8 cellular contexts compared by ENCODE assay signal in the genomic region with DNA sequence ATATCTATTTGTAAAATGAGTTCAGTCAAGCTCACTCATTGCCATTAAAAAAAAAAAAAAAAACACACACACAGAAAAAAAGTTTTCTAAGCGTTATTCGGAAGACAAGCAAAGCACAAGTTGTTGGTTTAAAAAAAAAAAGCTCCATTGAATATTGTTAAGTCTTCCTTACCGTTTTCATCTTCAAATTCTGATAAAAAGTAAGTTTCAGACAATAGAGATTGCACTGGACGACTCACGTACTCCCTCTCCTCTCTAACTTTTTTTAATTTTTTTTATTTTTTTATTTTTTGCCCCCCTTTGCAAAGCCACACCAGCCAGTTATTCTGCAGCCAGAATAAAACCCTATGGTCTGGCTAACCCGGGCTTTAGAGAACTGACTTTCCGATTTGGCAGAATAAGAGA. TPM values are rescaled to one million over a fixed set of nuclear protein-coding genes. Genes with fewer than 3 reads are reported as not detected.
DNase-seq lines count a peak whose midpoint lies in the region; ATAC-seq and TF ChIP-seq lines count a peak whose summit lies in the region.

No MANE protein-coding gene starts in this region.

- no peak for TF ChIP-seq POLR2A in stomach (IDR thresholded peaks at IDR 0.05)

- intact Hi-C loops in stomach (cut with DNase I; ENCODE audit: low total_unique reads) = loop anchor here (5.0 to 10.0 kb wide), 3 partner anchors 376 to 846 kb away; no protein-coding TSS in a partner anchor

- H3K36me3 ChIP-seq in DOHH2 (ENCODE audit: control insufficient read depth, low read length) (no peaks in the 10 kb centered on the region), stomach (no peaks in the 10 kb centered on the region)

- H3K9me3 ChIP-seq in DOHH2 (ENCODE audit: control insufficient read depth, insufficient read depth, low read length) (no peaks in the 10 kb centered on the region), T-helper 17 cell (ENCODE audit: control insufficient read depth, low read length, poor library complexity, severe bottlenecking) (no peaks in the 10 kb centered on the region), stomach (no peaks in the 10 kb centered on the region)

- TF ChIP-seq CTCF in DOHH2 (IDR thresholded peaks at IDR 0.05; ENCODE audit: low read depth, low read length, poor library complexity, severe bottlenecking) = no peak
- TF ChIP-seq CTCF in HFF-Myc (IDR thresholded peaks at IDR 0.05; ENCODE audit: low read depth, low read length, missing control alignments) = no peak
- TF ChIP-seq CTCF in stomach (IDR thresholded peaks at IDR 0.05) = no peak

- H3K27ac ChIP-seq in DOHH2 (ENCODE audit: low read depth, low read length) (no peak overlapping the region), stomach (peak overlapping the region; percentile 73 to 93 (median 87))

- H3K4me1 ChIP-seq in DOHH2 (ENCODE audit: control insufficient read depth, low read length) (peaks cover 30% of the 10 kb centered on the region), stomach (peaks cover 8 to 35% (median 24%) of the 10 kb centered on the region in 4 donors)

- peak overlapping the region; percentile 98 for H3K4me3 Mint-ChIP-seq in T-helper 17 cell

- no peaks in the 10 kb centered on the region for H3K27me3 Mint-ChIP-seq in T-helper 17 cell

- no peak for ATAC-seq in T-helper 17 cell

- no peaks in the 10 kb centered on the region for H3K36me3 Mint-ChIP-seq in T-helper 17 cell (ENCODE audit: low read depth)

- peak overlapping the region; percentile 71 for H3K4me3 ChIP-seq in DOHH2 (ENCODE audit: low read length)
- H3K4me3 ChIP-seq in HFF-Myc (replicated peaks; ENCODE audit: low read depth, low read length) = peak overlapping the region; percentile 68
- peak overlapping the region; percentile 36 for H3K4me3 ChIP-seq in iPS-11a (ENCODE audit: low read depth, low read length)
- H3K4me3 ChIP-seq in stomach = peak overlapping the region; percentile 49 to 62 (median 59)

- 0 to 1% (median 1%) methylated on average over 7 of the region's 7 CpGs for WGBS in stomach, 5 donors

- DNase-seq in HFF-Myc (ENCODE audit: extremely low read depth, low read depth) (no peak), T-helper 17 cell (no peak), stomach (no peak), NCI-H187 treated with DMSO at 0.1 percent for 48 hours (lab: John Stamatoyannopoulos, UW) (no peak), GDM1 (lab: John Stamatoyannopoulos, UW) (no peak)
- no peak for DNase-seq in activated CD4-positive, alpha-beta T cell treated with anti-CD3 and anti-CD28 coated beads, Interleukin-2, amount 50 U/mL, for 1 hour

- peak overlapping the region; percentile 93 for H3K27ac Mint-ChIP-seq in T-helper 17 cell

- H3K9me2 ChIP-seq in DOHH2 (replicated peaks; ENCODE audit: control insufficient read depth, low read length) = no peaks in the 10 kb centered on the region

- TF ChIP-seq EP300 in stomach (IDR thresholded peaks at IDR 0.05) = no peak

- H3K4me1 Mint-ChIP-seq in T-helper 17 cell = peaks cover 17% of the 10 kb centered on the region

- H3K4me2 ChIP-seq in DOHH2 (ENCODE audit: low read length) = peak overlapping the region; percentile 86

- H3K79me2 ChIP-seq in DOHH2 (ENCODE audit: control insufficient read depth, low read length) = no peaks in the 10 kb centered on the region

- H3F3A ChIP-seq in DOHH2 (ENCODE audit: control insufficient read depth, insufficient read depth) = no peaks in the 10 kb centered on the region

- H4K20me1 ChIP-seq in DOHH2 (ENCODE audit: control insufficient read depth, insufficient read depth, low read depth, low read length) = no peaks in the 10 kb centered on the region

- H3K27me3 ChIP-seq in DOHH2 (ENCODE audit: control insufficient read depth, low read length) (peaks cover 48% of the 10 kb centered on the region), stomach (no peaks in the 10 kb centered on the region)

RNA-seq across cellular contexts. Expression of gene ADAMTS6, which starts 0.5 kb away (rescaled TPM):
- 1 to 10 TPM; 1.4 to 2.4 TPM for total RNA-seq in T-helper 17 cell
- total RNA-seq in stomach = 10 to 100 TPM in 2 of 5 donors, 1 to 10 TPM in 1, under 1 TPM in 1, not detected in 1; 0.58 to 43.3 (median 15.0) TPM
- under 1 TPM; 0.15 to 0.25 (median 0.23) TPM for polyA plus RNA-seq in stomach
